In the genomic region with DNA sequence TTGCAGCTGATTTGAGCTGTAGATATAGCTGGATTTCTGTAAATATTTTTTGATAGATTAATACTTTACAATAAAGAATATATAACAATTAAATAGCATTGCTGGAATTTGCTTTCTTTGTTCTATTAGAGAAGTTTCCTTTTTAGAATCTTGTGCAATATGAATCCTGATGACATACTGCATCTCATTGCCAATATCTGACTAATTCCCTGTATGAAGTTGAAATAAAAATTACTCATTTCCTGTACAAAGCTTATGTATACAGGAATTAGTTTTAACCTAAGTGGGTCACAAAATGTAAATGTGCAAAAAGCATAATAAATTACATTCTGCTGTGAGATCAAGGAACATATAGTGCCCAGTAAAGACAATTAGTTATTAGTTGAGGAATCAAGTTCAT, we compare ENCODE assay signal across 13 cellular contexts.
DNase-seq lines count a peak whose midpoint lies in the region; TF ChIP-seq lines count a peak whose summit lies in the region.
"Had no signal": no experiment of that assay in that cellular context is flagged by ENCODE, and none has a peak within 500 bp of the region (broad histone marks: within the 10 kb centered on the region; RNA-seq: fewer than 3 reads in every experiment).

No MANE protein-coding gene starts in this region.

- DNase-seq in GM03348 (ENCODE audit: low spot score): peak; percentile 59
- DNase-seq in RKO (ENCODE audit: low spot score): peak; percentile 93
- DNase-seq in epidermal melanocyte (ENCODE audit: insufficient read length, low spot score): peak; percentile 19
- peak; percentile 30 for DNase-seq in retinal pigment epithelial cell (ENCODE audit: low read depth)
- DNase-seq in NCI-H446 (lab: John Stamatoyannopoulos, UW): no peak
- no peak for DNase-seq in pons (ENCODE audit: low spot score)
- DNase-seq in NCI-H1092 treated with DMSO at 0.1 percent for 48 hours (lab: John Stamatoyannopoulos, UW): no peak
- no peak for DNase-seq in activated CD8-positive, alpha-beta memory T cell treated with anti-CD3 and anti-CD28 coated beads, Interleukin-2, amount 50 U/mL, for 4 hours
- DNase-seq: activated naive CD8-positive, alpha-beta T cell treated with anti-CD3 and anti-CD28 coated beads for 36 hours; effector CD8-positive, alpha-beta T cell; NCI-H2227 treated with DMSO at 0.1 percent for 48 hours; right lobe of liver; thyroid gland had no signal

- H3K4me3 ChIP-seq in retinal pigment epithelial cell (ENCODE audit: low read length): no peak overlapping the region
- H3K4me3 ChIP-seq: right lobe of liver, thyroid gland had no signal

- TF ChIP-seq CTCF in retinal pigment epithelial cell (conservative IDR thresholded peaks at IDR 0.05; ENCODE audit: low read depth, low read length): no peak

Comparison
In these comparisons a context has a peak if more than half of its experiments do, and no peak if none do; other contexts are left out.
1. DNase-seq: peak in GM03348 (single experiment), RKO (single experiment), epidermal melanocyte (single experiment) and retinal pigment epithelial cell (single experiment); none in NCI-H446 (0 of 2), pons (single experiment), NCI-H1092 treated with DMSO at 0.1 percent for 48 hours (single experiment) and activated CD8-positive, alpha-beta memory T cell treated with anti-CD3 and anti-CD28 coated beads, Interleukin-2, amount 50 U/mL, for 4 hours (single experiment).